Comparison of ENCODE assay signal across 10 cellular contexts in genomic region chr17:67531291-67531690, GRCh38.
A peak's percentile ranks its signal among the peaks of the same experiment; 100 is the strongest.
DNase-seq lines count a peak whose midpoint lies in the region; ATAC-seq and TF ChIP-seq lines count a peak whose summit lies in the region.
"Had no signal": no experiment of that assay in that cellular context is flagged by ENCODE, and none has a peak within 500 bp of the region (broad histone marks: within the 10 kb centered on the region; RNA-seq: fewer than 3 reads in every experiment).

No MANE protein-coding gene starts in this region.

- no peak overlapping the region for H3K27ac Mint-ChIP-seq in memory B cell
- H3K27ac Mint-ChIP-seq in chondrocyte (ENCODE audit: unreplicated experiment): no peak overlapping the region
- H3K27ac Mint-ChIP-seq: nephron progenitor cell had no signal

- peak; percentile 83 for DNase-seq in GM13977 (ENCODE audit: low spot score)
- peak; percentile 47 for DNase-seq in H7
- DNase-seq in NCI-H69 (lab: John Stamatoyannopoulos, UW): peak; percentile 25
- no peak for DNase-seq in memory B cell (ENCODE audit: low spot score in 2 of 2)
- DNase-seq in NCI-H345 (lab: John Stamatoyannopoulos, UW): no peak
- DNase-seq in NCI-H82 treated with DMSO at 0.1 percent for 48 hours (lab: John Stamatoyannopoulos, UW; ENCODE audit: unreplicated experiment): no peak
- no peak for DNase-seq in NCI-H524 (lab: John Stamatoyannopoulos, UW)
- DNase-seq in chondrocyte (ENCODE audit: low spot score): no peak
- DNase-seq: nephron progenitor cell had no signal

- H3K4me3 Mint-ChIP-seq in memory B cell (peak overlapping the region; percentile 65), chondrocyte (ENCODE audit: unreplicated experiment) (no peak overlapping the region)

- H3K4me3 ChIP-seq in H7 (ENCODE audit: insufficient read depth, low read depth, low read length): no peak overlapping the region

- H3K9me3 Mint-ChIP-seq in memory B cell: peaks cover 5% of the 10 kb centered on the region
- H3K9me3 Mint-ChIP-seq in chondrocyte (ENCODE audit: low read depth): no peaks in the 10 kb centered on the region

- H3K27me3 Mint-ChIP-seq in memory B cell (no peaks in the 10 kb centered on the region), chondrocyte (ENCODE audit: low read depth) (no peaks in the 10 kb centered on the region)

- in situ Hi-C loops in GM13977 (cut with MboI; ENCODE audit: low pct_unique_long_range_greater_than_20kb, low sequenced_read_pairs, unreplicated experiment): no loop called here

- H3K27me3 ChIP-seq in H7 (ENCODE audit: control insufficient read depth, insufficient read depth, low read length): no peaks in the 10 kb centered on the region

- H3K36me3 Mint-ChIP-seq in memory B cell (peaks cover 9% of the 10 kb centered on the region), chondrocyte (ENCODE audit: low read depth) (peaks cover 2% of the 10 kb centered on the region)

- peak; percentile 56 for ATAC-seq in memory B cell (ENCODE audit: low read depth)
- ATAC-seq: Panc1 had no signal

- H3K4me1 Mint-ChIP-seq in memory B cell (peaks cover 4% of the 10 kb centered on the region), chondrocyte (ENCODE audit: low read depth) (peaks cover 16% of the 10 kb centered on the region)

- TF ChIP-seq CTCF in GM13977 (IDR thresholded peaks at IDR 0.05; ENCODE audit: extremely low read depth, insufficient read depth, missing control alignments) (no peak), chondrocyte (IDR thresholded peaks at IDR 0.05) (no peak)

- no peaks in the 10 kb centered on the region for H3K36me3 ChIP-seq in H7 (replicated peaks; ENCODE audit: control insufficient read depth, insufficient read depth, low read length)

Comparison
In these comparisons a context has a peak if more than half of its experiments do, and no peak if none do; other contexts are left out.
1. DNase-seq: peak in GM13977 (single experiment), H7 (single experiment) and NCI-H69 (single experiment); none in memory B cell (0 of 2), NCI-H345 (single experiment), NCI-H82 treated with DMSO at 0.1 percent for 48 hours (single experiment), NCI-H524 (0 of 2) and chondrocyte (single experiment).